Comparison of ENCODE assay signal across 12 cellular contexts in the genomic region with DNA sequence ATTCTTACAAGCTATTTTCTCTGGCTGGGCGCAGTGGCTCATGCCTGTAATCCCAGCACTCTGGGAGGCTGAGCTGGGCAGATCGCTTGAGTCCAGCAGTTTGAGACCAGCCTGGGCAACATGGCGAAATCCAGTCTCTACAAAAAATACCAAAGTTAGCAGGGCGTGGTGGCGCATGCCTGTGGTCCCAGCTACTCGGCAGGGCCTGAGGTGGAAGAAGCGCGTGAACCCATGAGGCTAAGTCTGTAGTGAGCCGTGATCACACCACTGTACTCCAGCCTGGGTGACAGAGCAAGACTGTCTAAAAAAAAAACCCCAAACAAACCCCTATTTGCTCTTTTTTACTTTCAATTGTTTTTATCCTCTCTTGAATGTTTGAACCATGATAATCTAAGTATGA.
"Had no signal": no experiment of that assay in that cellular context is flagged by ENCODE, and none has a peak within 500 bp of the region (broad histone marks: within the 10 kb centered on the region; RNA-seq: fewer than 3 reads in every experiment).

No MANE protein-coding gene starts in this region.

- H2AFZ ChIP-seq: neural progenitor cell had no signal

- H3K27ac Mint-ChIP-seq: activated naive CD4-positive, alpha-beta T cell treated with anti-CD3 and anti-CD28 coated beads, Interleukin-2, amount 50 U/mL, for 72 hours had no signal

- H3K27ac ChIP-seq: heart right ventricle, left ventricle myocardium inferior, neural progenitor cell, pancreas, skin epidermis, tibial artery had no signal

- H3K4me1 ChIP-seq: neural progenitor cell had no signal

- H3K4me2 ChIP-seq: neural progenitor cell had no signal

- H3K4me3 ChIP-seq: heart right ventricle, left ventricle myocardium inferior, neural progenitor cell, pancreas, skin epidermis, tibial artery had no signal

- H3K9me3 ChIP-seq: pancreas, tibial artery had no signal

- H3K4me3 Mint-ChIP-seq: neural progenitor cell had no signal

- ATAC-seq: activated CD4-positive, CD25-positive, alpha-beta regulatory T cell treated with anti-CD3 and anti-CD28 coated beads, Interleukin-2, amount 50 U/mL, for 24 hours; activated naive CD4-positive, alpha-beta T cell treated with anti-CD3 and anti-CD28 coated beads, Interleukin-2, amount 50 U/mL, for 72 hours; heart right ventricle; pancreas had no signal

- H3K27me3 ChIP-seq: heart right ventricle, neural progenitor cell, pancreas, tibial artery had no signal

- DNase-seq: cerebellar nuclear complex, foreskin melanocyte, heart right ventricle, left ventricle myocardium inferior, mesenchymal stem cell, pancreas, T-helper 2 cell, tibial artery had no signal
